13 cellular contexts compared by ENCODE assay signal in the genomic region with DNA sequence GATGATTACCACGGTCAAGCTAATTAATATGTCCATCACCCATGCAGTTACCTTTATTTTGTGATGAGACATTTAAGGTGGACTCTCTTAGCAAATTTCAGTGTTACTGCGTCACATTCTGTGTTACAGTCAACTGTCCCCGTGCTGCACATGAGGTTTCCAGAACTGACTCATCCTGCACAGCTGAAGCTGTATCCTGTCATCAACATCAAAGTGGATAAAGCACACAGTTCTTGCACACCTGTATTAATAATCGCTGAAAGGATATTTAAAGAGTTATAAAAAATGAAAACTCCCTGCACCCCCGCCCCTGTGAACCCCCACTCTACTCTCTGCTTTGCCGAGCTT. TPM values are rescaled to one million over a fixed set of nuclear protein-coding genes. Genes with fewer than 3 reads are reported as not detected.
DNase-seq lines count a peak whose midpoint lies in the region; ATAC-seq, FAIRE-seq and TF ChIP-seq lines count a peak whose summit lies in the region.
"Had no signal": no experiment of that assay in that cellular context is flagged by ENCODE, and none has a peak within 500 bp of the region (broad histone marks: within the 10 kb centered on the region; RNA-seq: fewer than 3 reads in every experiment).

No MANE protein-coding gene starts in this region.

- TF ChIP-seq CTCF in HepG2 (CRISPR knock-in tag; IDR thresholded peaks at IDR 0.05) (no peak), right lobe of liver (IDR thresholded peaks at IDR 0.05) (no peak), bronchial epithelial cell (IDR thresholded peaks at IDR 0.05; ENCODE audit: insufficient read depth, low read length, severe bottlenecking) (no peak)

- peaks cover 6% of the 10 kb centered on the region for H3K36me3 Mint-ChIP-seq in activated CD4-positive, alpha-beta T cell treated with anti-CD3 and anti-CD28 coated beads, Interleukin-2, amount 10 ng/mL, durations not matched to agents 7 days and 5 days (ENCODE audit: low read depth)

- H3K4me3 ChIP-seq in HepG2 (replicated peaks in 1 of 3; ENCODE audit: insufficient read depth in 1 of 3, low read depth in 2 of 3, low read length in 3 of 3) (no peak overlapping the region), right lobe of liver (no peak overlapping the region), bronchial epithelial cell (ENCODE audit: low read depth, low read length) (no peak overlapping the region)
- H3K4me3 ChIP-seq: lower lobe of right lung, transverse colon had no signal

- POLR2A ChIA-PET in HepG2 (lab: Yijun Ruan, JAX), result no interaction called here
- POLR2A ChIA-PET in activated CD4-positive, alpha-beta T cell treated with anti-CD3 and anti-CD28 coated beads, Interleukin-2, amount 10 ng/mL, durations not matched to agents 7 days and 5 days (lab: Charles Lee), result no interaction called here

- 20% methylated on average over 6 of the region's 6 CpGs for WGBS in HepG2 (ENCODE audit: low lambda C conversion rate)
- 62% methylated on average over 5 of the region's 6 CpGs for WGBS in right lobe of liver (ENCODE audit: insufficient coverage, low coverage, low lambda C conversion rate, missing lambda C conversion rate)

- BruUV-seq in HepG2 (replicated peaks; lab: Mats Ljungman, UMichigan), result no TSS peak

- H3K4me1 ChIP-seq in HepG2 (ENCODE audit: insufficient read depth, low read length) (no peaks in the 10 kb centered on the region), right lobe of liver (no peaks in the 10 kb centered on the region)
- H3K4me1 ChIP-seq: lower lobe of right lung, transverse colon had no signal

- no peaks in the 10 kb centered on the region for H4K20me1 ChIP-seq in HepG2 (ENCODE audit: insufficient read depth, low read length)

- peaks cover 14% of the 10 kb centered on the region for H3K4me1 Mint-ChIP-seq in activated CD4-positive, alpha-beta T cell treated with anti-CD3 and anti-CD28 coated beads, Interleukin-2, amount 10 ng/mL, durations not matched to agents 7 days and 5 days

- H3K27ac ChIP-seq in HepG2 (ENCODE audit: extremely low read length, insufficient read depth, low read length), result no peak overlapping the region
- no peak overlapping the region for H3K27ac ChIP-seq in right lobe of liver
- H3K27ac ChIP-seq: lower lobe of right lung, transverse colon had no signal

- H3K79me2 ChIP-seq in HepG2 (ENCODE audit: insufficient read depth, low read length), result no peaks in the 10 kb centered on the region

- TF ChIP-seq POLR2A in HepG2 (IDR thresholded peaks at IDR 0.05; ENCODE audit: insufficient read depth in 1 of 2, low read depth in 2 of 2, low read length in 2 of 2), result no peak
- TF ChIP-seq POLR2A in right lobe of liver (IDR thresholded peaks at IDR 0.05), result no peak

- ATAC-seq in HepG2 (no peak), right lobe of liver (no peak), GM21447 (IDR thresholded peaks at IDR 0.05; ENCODE audit: unreplicated experiment) (no peak), HG02840 (IDR thresholded peaks at IDR 0.05; ENCODE audit: low FRiP score, unreplicated experiment) (no peak)
- ATAC-seq: lower lobe of right lung had no signal

- FAIRE-seq in HepG2 (lab: Jason Lieb, UNC), result no peak
- FAIRE-seq in bronchial epithelial cell (lab: Jason Lieb, UNC), result peak; percentile 32
- no peak for FAIRE-seq in RCC 7860 (lab: Jason Lieb, UNC)

- no peak overlapping the region for H2AFZ ChIP-seq in HepG2 (ENCODE audit: low read length)

- H3K9me3 ChIP-seq in HepG2 (ENCODE audit: low read length), result peaks cover 8% of the 10 kb centered on the region; the same call in 1 of the 2 replicates
- peaks cover 0 to 5% (median 0%) of the 10 kb centered on the region in 4 donors for H3K9me3 ChIP-seq in right lobe of liver

- H3K27ac Mint-ChIP-seq in activated CD4-positive, alpha-beta T cell treated with anti-CD3 and anti-CD28 coated beads, Interleukin-2, amount 10 ng/mL, durations not matched to agents 7 days and 5 days, result no peak overlapping the region

- TF ChIP-seq EP300 in HepG2 (IDR thresholded peaks at IDR 0.05; ENCODE audit: low read depth in 2 of 2, low read length in 2 of 2) (no peak), HepG2 (CRISPR knock-in tag; IDR thresholded peaks at IDR 0.05; ENCODE audit: borderline replicate concordance) (no peak)

- H3K27me3 ChIP-seq in HepG2 (ENCODE audit: control insufficient read depth in 1 of 2, insufficient read depth in 2 of 2, low read length in 2 of 2), result peaks cover 0 to 9% of the 10 kb centered on the region in 2 experiments; a peak in 1 of 5 replicates
- no peaks in the 10 kb centered on the region for H3K27me3 ChIP-seq in right lobe of liver
- no peaks in the 10 kb centered on the region for H3K27me3 ChIP-seq in bronchial epithelial cell (ENCODE audit: control insufficient read depth, insufficient read depth, low read length)

- no peak overlapping the region for H3K4me3 Mint-ChIP-seq in activated CD4-positive, alpha-beta T cell treated with anti-CD3 and anti-CD28 coated beads, Interleukin-2, amount 10 ng/mL, durations not matched to agents 7 days and 5 days

- no peak overlapping the region for H3K4me2 ChIP-seq in HepG2 (ENCODE audit: low read depth, low read length)

- DNase-seq in HepG2 (ENCODE audit: low spot score) (no peak), right lobe of liver (no peak), bronchial epithelial cell (ENCODE audit: low read depth) (no peak), GF-D8 (lab: John Stamatoyannopoulos, UW) (no peak), RCC 7860 (ENCODE audit: low spot score) (no peak)
- peak; percentile 26 for DNase-seq in activated CD4-positive, alpha-beta T cell treated with anti-CD3 and anti-CD28 coated beads, Interleukin-2, amount 10 ng/mL, durations not matched to agents 7 days and 5 days
- DNase-seq: lower lobe of right lung; naive thymus-derived CD8-positive, alpha-beta T cell; SIG-M5; transverse colon had no signal

- no peak overlapping the region for H3K9ac ChIP-seq in HepG2 (ENCODE audit: insufficient read depth, low read depth, low read length)

- H3K9me3 Mint-ChIP-seq in activated CD4-positive, alpha-beta T cell treated with anti-CD3 and anti-CD28 coated beads, Interleukin-2, amount 10 ng/mL, durations not matched to agents 7 days and 5 days, result peaks cover 12% of the 10 kb centered on the region

- no peaks in the 10 kb centered on the region for H3K36me3 ChIP-seq in HepG2 (replicated peaks in 1 of 2; ENCODE audit: control insufficient read depth in 1 of 2, insufficient read depth in 2 of 2, low read length in 2 of 2)
- H3K36me3 ChIP-seq in right lobe of liver, result no peaks in the 10 kb centered on the region
- H3K36me3 ChIP-seq in bronchial epithelial cell (ENCODE audit: control insufficient read depth, insufficient read depth, low read length), result no peaks in the 10 kb centered on the region
- H3K36me3 ChIP-seq: lower lobe of right lung, transverse colon had no signal

- TF ChIP-seq RAD21 in HepG2 (CRISPR knock-in tag; IDR thresholded peaks at IDR 0.05), result no peak

- CTCF ChIA-PET in HepG2 (lab: Yijun Ruan, JAX; ENCODE audit: low intra/inter-chr PET ratio, low total read pairs), result no interaction called here
- CTCF ChIA-PET in activated CD4-positive, alpha-beta T cell treated with anti-CD3 and anti-CD28 coated beads, Interleukin-2, amount 10 ng/mL, durations not matched to agents 7 days and 5 days (lab: Charles Lee), result interaction anchor here (1.0 to 1.9 kb wide), 2 partner anchors 12 to 92 kb away, joined by 3 to 6 read pairs; no protein-coding TSS in a partner anchor

- intact Hi-C loops in HepG2 (cut with micrococcal nuclease; ENCODE audit: unreplicated experiment) (no loop called here), right lobe of liver (cut with DNase I) (no loop called here)

- in situ Hi-C loops in HepG2 (cut with HindIII; ENCODE audit: extremely low pct_ligation_motif_present, low pct_unique_long_range_greater_than_20kb), result no loop called here

- H3K27me3 Mint-ChIP-seq in activated CD4-positive, alpha-beta T cell treated with anti-CD3 and anti-CD28 coated beads, Interleukin-2, amount 10 ng/mL, durations not matched to agents 7 days and 5 days, result peaks cover 25% of the 10 kb centered on the region

RNA-seq across cellular contexts. Expression of a gene that starts 3.4 kb away (rescaled TPM):
- not detected in 2 replicates for total RNA-seq in HepG2 (2016; rRNA removed; fragmentation: Illumina TruSeq; extraction: Trizol)
- total RNA-seq in HepG2 (2016; cell fraction: cytosol; rRNA removed; fragmentation: Illumina TruSeq; extraction: Trizol; ENCODE audit: low read depth), result not detected in 2 replicates
- total RNA-seq in HepG2 (2016; cell fraction: insoluble cytoplasmic fraction; rRNA removed; fragmentation: Illumina TruSeq; extraction: Trizol), result not detected in 2 replicates
- not detected in 2 replicates for total RNA-seq in HepG2 (2016; cell fraction: membrane; rRNA removed; fragmentation: Illumina TruSeq; extraction: Trizol)
- not detected in 2 replicates for total RNA-seq in HepG2 (2016; cell fraction: nucleus; rRNA removed; fragmentation: Illumina TruSeq; extraction: Trizol)
- not detected in 2 replicates for polyA plus RNA-seq in HepG2 (2011; rRNA removed)
- polyA plus RNA-seq in HepG2 (2011; cell fraction: cytosol; rRNA removed), result not detected in 2 replicates
- not detected in 2 replicates for polyA plus RNA-seq in HepG2 (2011; cell fraction: nucleus; rRNA removed)
- not detected in 2 replicates for polyA plus RNA-seq in HepG2 (2012)
- not detected in 2 replicates for polyA plus RNA-seq in HepG2 (2016; cell fraction: cytosol; fragmentation: Illumina TruSeq; extraction: Trizol; ENCODE audit: low read depth)
- polyA plus RNA-seq in HepG2 (2016; cell fraction: insoluble cytoplasmic fraction; fragmentation: Illumina TruSeq; extraction: Trizol; ENCODE audit: low read depth), result not detected in 2 replicates
- not detected in 2 replicates for polyA plus RNA-seq in HepG2 (2016; cell fraction: membrane; fragmentation: Illumina TruSeq; extraction: Trizol; ENCODE audit: low read depth)
- polyA plus RNA-seq in HepG2 (2016; cell fraction: nucleus; fragmentation: Illumina TruSeq; extraction: Trizol; ENCODE audit: insufficient read depth, low read depth), result not detected in 2 replicates
- not detected in 2 replicates for polyA minus RNA-seq in HepG2 (2011; rRNA and poly(A)+ RNA removed; ENCODE audit: low replicate concordance)
- not detected in 2 replicates for polyA minus RNA-seq in HepG2 (2011; cell fraction: cytosol; rRNA and poly(A)+ RNA removed)
- polyA minus RNA-seq in HepG2 (2011; cell fraction: nucleus; rRNA and poly(A)+ RNA removed), result not detected in 2 replicates
- total RNA-seq in right lobe of liver, result not detected
- not detected for total RNA-seq in activated CD4-positive, alpha-beta T cell treated with anti-CD3 and anti-CD28 coated beads, Interleukin-2, amount 10 ng/mL, durations not matched to agents 7 days and 5 days
- not detected in 2 replicates for total RNA-seq in bronchial epithelial cell
- total RNA-seq: lower lobe of right lung; naive thymus-derived CD8-positive, alpha-beta T cell; posterior vena cava; transverse colon had no signal
- polyA plus RNA-seq: naive thymus-derived CD8-positive, alpha-beta T cell had no signal

RNA-seq across cellular contexts. Expression of a gene that starts 8.5 kb away (rescaled TPM):
- total RNA-seq in HepG2 (2016; rRNA removed; fragmentation: Illumina TruSeq; extraction: Trizol) (not detected in 2 replicates), right lobe of liver (not detected), bronchial epithelial cell (not detected in 2 replicates)
- total RNA-seq in HepG2 (2016; cell fraction: cytosol; rRNA removed; fragmentation: Illumina TruSeq; extraction: Trizol; ENCODE audit: low read depth), result not detected in 2 replicates
- total RNA-seq in HepG2 (2016; cell fraction: insoluble cytoplasmic fraction; rRNA removed; fragmentation: Illumina TruSeq; extraction: Trizol), result not detected in 2 replicates
- total RNA-seq in HepG2 (2016; cell fraction: membrane; rRNA removed; fragmentation: Illumina TruSeq; extraction: Trizol), result not detected in 2 replicates
- total RNA-seq in HepG2 (2016; cell fraction: nucleus; rRNA removed; fragmentation: Illumina TruSeq; extraction: Trizol), result not detected in 2 replicates
- not detected in 2 replicates for polyA plus RNA-seq in HepG2 (2011; rRNA removed)
- polyA plus RNA-seq in HepG2 (2011; cell fraction: cytosol; rRNA removed), result not detected in 2 replicates
- 0.10 TPM in 1 of 2 replicates, not detected in the other for polyA plus RNA-seq in HepG2 (2011; cell fraction: nucleus; rRNA removed)
- polyA plus RNA-seq in HepG2 (2012), result not detected in 2 replicates
- not detected in 2 replicates for polyA plus RNA-seq in HepG2 (2016; cell fraction: cytosol; fragmentation: Illumina TruSeq; extraction: Trizol; ENCODE audit: low read depth)
- not detected in 2 replicates for polyA plus RNA-seq in HepG2 (2016; cell fraction: insoluble cytoplasmic fraction; fragmentation: Illumina TruSeq; extraction: Trizol; ENCODE audit: low read depth)
- polyA plus RNA-seq in HepG2 (2016; cell fraction: membrane; fragmentation: Illumina TruSeq; extraction: Trizol; ENCODE audit: low read depth), result not detected in 2 replicates
- polyA plus RNA-seq in HepG2 (2016; cell fraction: nucleus; fragmentation: Illumina TruSeq; extraction: Trizol; ENCODE audit: insufficient read depth, low read depth), result not detected in 2 replicates
- not detected in 2 replicates for polyA minus RNA-seq in HepG2 (2011; rRNA and poly(A)+ RNA removed; ENCODE audit: low replicate concordance)
- not detected in 2 replicates for polyA minus RNA-seq in HepG2 (2011; cell fraction: cytosol; rRNA and poly(A)+ RNA removed)
- polyA minus RNA-seq in HepG2 (2011; cell fraction: nucleus; rRNA and poly(A)+ RNA removed), result not detected in 2 replicates
- total RNA-seq in activated CD4-positive, alpha-beta T cell treated with anti-CD3 and anti-CD28 coated beads, Interleukin-2, amount 10 ng/mL, durations not matched to agents 7 days and 5 days, result not detected
- total RNA-seq: lower lobe of right lung; naive thymus-derived CD8-positive, alpha-beta T cell; posterior vena cava; transverse colon had no signal
- polyA plus RNA-seq: naive thymus-derived CD8-positive, alpha-beta T cell had no signal

RNA-seq across cellular contexts. Expression of a gene that starts 10.2 kb away (rescaled TPM):
- total RNA-seq in HepG2 (2016; rRNA removed; fragmentation: Illumina TruSeq; extraction: Trizol) (not detected in 2 replicates), right lobe of liver (not detected), bronchial epithelial cell (not detected in 2 replicates)
- not detected in 2 replicates for total RNA-seq in HepG2 (2016; cell fraction: cytosol; rRNA removed; fragmentation: Illumina TruSeq; extraction: Trizol; ENCODE audit: low read depth)
- not detected in 2 replicates for total RNA-seq in HepG2 (2016; cell fraction: insoluble cytoplasmic fraction; rRNA removed; fragmentation: Illumina TruSeq; extraction: Trizol)
- not detected in 2 replicates for total RNA-seq in HepG2 (2016; cell fraction: membrane; rRNA removed; fragmentation: Illumina TruSeq; extraction: Trizol)
- total RNA-seq in HepG2 (2016; cell fraction: nucleus; rRNA removed; fragmentation: Illumina TruSeq; extraction: Trizol), result not detected in 2 replicates
- not detected in 2 replicates for polyA plus RNA-seq in HepG2 (2011; rRNA removed)
- polyA plus RNA-seq in HepG2 (2011; cell fraction: cytosol; rRNA removed), result not detected in 2 replicates
- not detected in 2 replicates for polyA plus RNA-seq in HepG2 (2011; cell fraction: nucleus; rRNA removed)
- 0.12 TPM in 1 of 2 replicates, not detected in the other for polyA plus RNA-seq in HepG2 (2012)
- polyA plus RNA-seq in HepG2 (2016; cell fraction: cytosol; fragmentation: Illumina TruSeq; extraction: Trizol; ENCODE audit: low read depth), result not detected in 2 replicates
- not detected in 2 replicates for polyA plus RNA-seq in HepG2 (2016; cell fraction: insoluble cytoplasmic fraction; fragmentation: Illumina TruSeq; extraction: Trizol; ENCODE audit: low read depth)
- polyA plus RNA-seq in HepG2 (2016; cell fraction: membrane; fragmentation: Illumina TruSeq; extraction: Trizol; ENCODE audit: low read depth), result not detected in 2 replicates
- not detected in 2 replicates for polyA plus RNA-seq in HepG2 (2016; cell fraction: nucleus; fragmentation: Illumina TruSeq; extraction: Trizol; ENCODE audit: insufficient read depth, low read depth)
- polyA minus RNA-seq in HepG2 (2011; rRNA and poly(A)+ RNA removed; ENCODE audit: low replicate concordance), result not detected in 2 replicates
- not detected in 2 replicates for polyA minus RNA-seq in HepG2 (2011; cell fraction: cytosol; rRNA and poly(A)+ RNA removed)
- not detected in 2 replicates for polyA minus RNA-seq in HepG2 (2011; cell fraction: nucleus; rRNA and poly(A)+ RNA removed)
- not detected for total RNA-seq in activated CD4-positive, alpha-beta T cell treated with anti-CD3 and anti-CD28 coated beads, Interleukin-2, amount 10 ng/mL, durations not matched to agents 7 days and 5 days
- total RNA-seq: lower lobe of right lung; naive thymus-derived CD8-positive, alpha-beta T cell; posterior vena cava; transverse colon had no signal
- polyA plus RNA-seq: naive thymus-derived CD8-positive, alpha-beta T cell had no signal

RNA-seq across cellular contexts. Expression of a gene that starts 16.6 kb away (rescaled TPM):
- total RNA-seq in HepG2 (2016; rRNA removed; fragmentation: Illumina TruSeq; extraction: Trizol) (not detected in 2 replicates), right lobe of liver (not detected), bronchial epithelial cell (not detected in 2 replicates)
- total RNA-seq in HepG2 (2016; cell fraction: cytosol; rRNA removed; fragmentation: Illumina TruSeq; extraction: Trizol; ENCODE audit: low read depth), result not detected in 2 replicates
- total RNA-seq in HepG2 (2016; cell fraction: insoluble cytoplasmic fraction; rRNA removed; fragmentation: Illumina TruSeq; extraction: Trizol), result not detected in 2 replicates
- not detected in 2 replicates for total RNA-seq in HepG2 (2016; cell fraction: membrane; rRNA removed; fragmentation: Illumina TruSeq; extraction: Trizol)
- not detected in 2 replicates for total RNA-seq in HepG2 (2016; cell fraction: nucleus; rRNA removed; fragmentation: Illumina TruSeq; extraction: Trizol)
- polyA plus RNA-seq in HepG2 (2011; rRNA removed), result not detected in 2 replicates
- polyA plus RNA-seq in HepG2 (2011; cell fraction: cytosol; rRNA removed), result not detected in 2 replicates
- not detected in 2 replicates for polyA plus RNA-seq in HepG2 (2011; cell fraction: nucleus; rRNA removed)
- not detected in 2 replicates for polyA plus RNA-seq in HepG2 (2012)
- polyA plus RNA-seq in HepG2 (2016; cell fraction: cytosol; fragmentation: Illumina TruSeq; extraction: Trizol; ENCODE audit: low read depth), result not detected in 2 replicates
- polyA plus RNA-seq in HepG2 (2016; cell fraction: insoluble cytoplasmic fraction; fragmentation: Illumina TruSeq; extraction: Trizol; ENCODE audit: low read depth), result not detected in 2 replicates
- polyA plus RNA-seq in HepG2 (2016; cell fraction: membrane; fragmentation: Illumina TruSeq; extraction: Trizol; ENCODE audit: low read depth), result not detected in 2 replicates
- polyA plus RNA-seq in HepG2 (2016; cell fraction: nucleus; fragmentation: Illumina TruSeq; extraction: Trizol; ENCODE audit: insufficient read depth, low read depth), result not detected in 2 replicates
- not detected in 2 replicates for polyA minus RNA-seq in HepG2 (2011; rRNA and poly(A)+ RNA removed; ENCODE audit: low replicate concordance)
- polyA minus RNA-seq in HepG2 (2011; cell fraction: cytosol; rRNA and poly(A)+ RNA removed), result not detected in 2 replicates
- polyA minus RNA-seq in HepG2 (2011; cell fraction: nucleus; rRNA and poly(A)+ RNA removed), result not detected in 2 replicates
- not detected for total RNA-seq in activated CD4-positive, alpha-beta T cell treated with anti-CD3 and anti-CD28 coated beads, Interleukin-2, amount 10 ng/mL, durations not matched to agents 7 days and 5 days
- total RNA-seq: lower lobe of right lung; naive thymus-derived CD8-positive, alpha-beta T cell; posterior vena cava; transverse colon had no signal
- polyA plus RNA-seq: naive thymus-derived CD8-positive, alpha-beta T cell had no signal

RNA-seq across cellular contexts. Expression of a gene that starts 25.2 kb away (rescaled TPM):
- total RNA-seq in HepG2 (2016; rRNA removed; fragmentation: Illumina TruSeq; extraction: Trizol) (not detected in 2 replicates), right lobe of liver (not detected), bronchial epithelial cell (not detected in 2 replicates)
- total RNA-seq in HepG2 (2016; cell fraction: cytosol; rRNA removed; fragmentation: Illumina TruSeq; extraction: Trizol; ENCODE audit: low read depth), result not detected in 2 replicates
- total RNA-seq in HepG2 (2016; cell fraction: insoluble cytoplasmic fraction; rRNA removed; fragmentation: Illumina TruSeq; extraction: Trizol), result not detected in 2 replicates
- not detected in 2 replicates for total RNA-seq in HepG2 (2016; cell fraction: membrane; rRNA removed; fragmentation: Illumina TruSeq; extraction: Trizol)
- not detected in 2 replicates for total RNA-seq in HepG2 (2016; cell fraction: nucleus; rRNA removed; fragmentation: Illumina TruSeq; extraction: Trizol)
- polyA plus RNA-seq in HepG2 (2011; rRNA removed), result not detected in 2 replicates
- not detected in 2 replicates for polyA plus RNA-seq in HepG2 (2011; cell fraction: cytosol; rRNA removed)
- polyA plus RNA-seq in HepG2 (2011; cell fraction: nucleus; rRNA removed), result not detected in 2 replicates
- not detected in 2 replicates for polyA plus RNA-seq in HepG2 (2012)
- not detected in 2 replicates for polyA plus RNA-seq in HepG2 (2016; cell fraction: cytosol; fragmentation: Illumina TruSeq; extraction: Trizol; ENCODE audit: low read depth)
- polyA plus RNA-seq in HepG2 (2016; cell fraction: insoluble cytoplasmic fraction; fragmentation: Illumina TruSeq; extraction: Trizol; ENCODE audit: low read depth), result not detected in 2 replicates
- polyA plus RNA-seq in HepG2 (2016; cell fraction: membrane; fragmentation: Illumina TruSeq; extraction: Trizol; ENCODE audit: low read depth), result not detected in 2 replicates
- polyA plus RNA-seq in HepG2 (2016; cell fraction: nucleus; fragmentation: Illumina TruSeq; extraction: Trizol; ENCODE audit: insufficient read depth, low read depth), result not detected in 2 replicates
- not detected in 2 replicates for polyA minus RNA-seq in HepG2 (2011; rRNA and poly(A)+ RNA removed; ENCODE audit: low replicate concordance)
- not detected in 2 replicates for polyA minus RNA-seq in HepG2 (2011; cell fraction: cytosol; rRNA and poly(A)+ RNA removed)
- not detected in 2 replicates for polyA minus RNA-seq in HepG2 (2011; cell fraction: nucleus; rRNA and poly(A)+ RNA removed)
- total RNA-seq in activated CD4-positive, alpha-beta T cell treated with anti-CD3 and anti-CD28 coated beads, Interleukin-2, amount 10 ng/mL, durations not matched to agents 7 days and 5 days, result not detected
- total RNA-seq: lower lobe of right lung; naive thymus-derived CD8-positive, alpha-beta T cell; posterior vena cava; transverse colon had no signal
- polyA plus RNA-seq: naive thymus-derived CD8-positive, alpha-beta T cell had no signal
